8 cellular contexts compared by ENCODE assay signal in the genomic region with DNA sequence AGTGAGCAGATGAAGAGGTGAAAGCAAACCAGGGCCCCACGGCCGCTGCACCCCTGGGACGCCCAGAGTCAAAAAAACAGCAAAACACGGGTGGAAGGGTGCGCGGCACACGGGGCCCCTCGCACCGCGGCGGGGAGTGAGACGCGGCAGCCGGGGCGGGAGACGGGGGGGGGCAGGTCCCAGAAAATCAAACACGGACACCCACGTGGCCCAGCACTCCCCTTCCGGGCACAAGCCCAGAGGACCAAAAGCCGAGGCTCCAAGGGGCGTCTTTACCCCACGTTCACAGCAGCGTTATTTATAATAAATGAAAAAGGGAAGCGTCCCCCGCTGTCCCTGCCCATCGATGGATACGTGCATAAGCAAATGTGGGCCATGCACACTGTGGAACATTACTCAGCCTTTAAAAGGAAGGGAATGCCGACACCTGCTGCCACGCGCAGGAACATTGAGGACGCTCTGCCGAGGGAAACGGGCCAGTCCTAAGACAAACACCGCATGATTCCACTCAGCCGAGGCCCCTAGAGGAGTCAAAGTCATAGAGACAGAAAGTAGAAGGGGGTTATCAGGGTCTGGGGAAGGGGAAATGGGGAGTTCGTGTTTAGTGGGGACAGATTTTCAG. TPM values are rescaled to one million over a fixed set of nuclear protein-coding genes. Genes with fewer than 3 reads are reported as not detected.
A peak's percentile ranks its signal among the peaks of the same experiment; 100 is the strongest.
DNase-seq lines count a peak whose midpoint lies in the region; ATAC-seq and TF ChIP-seq lines count a peak whose summit lies in the region.

No MANE protein-coding gene starts in this region.

- intact Hi-C loops in upper lobe of right lung (cut with DNase I), result no loop called here

- H3K27me3 ChIP-seq in mononuclear cell (ENCODE audit: insufficient read depth, low read length), result no peaks in the 10 kb centered on the region
- H3K27me3 ChIP-seq in upper lobe of right lung, result no peaks in the 10 kb centered on the region

- H3K4me1 ChIP-seq in mononuclear cell (ENCODE audit: insufficient read depth, low read length), result peaks cover 21% of the 10 kb centered on the region
- peaks cover 10% of the 10 kb centered on the region for H3K4me1 ChIP-seq in upper lobe of right lung

- peak overlapping the region; percentile 58 for H3K4me3 ChIP-seq in AG09309 (ENCODE audit: control insufficient read depth, low read depth, low read length)
- H3K4me3 ChIP-seq in mononuclear cell (ENCODE audit: low read length), result peak overlapping the region; percentile 69
- H3K4me3 ChIP-seq in upper lobe of right lung, result peak overlapping the region; percentile 100

- ATAC-seq in GM21381 (IDR thresholded peaks at IDR 0.05; ENCODE audit: unreplicated experiment), result peak; percentile 23
- ATAC-seq in upper lobe of right lung, result peak; percentile 35

- DNase-seq in AG09309 (ENCODE audit: low read depth) (no peak), NOMO-1 treated with DMSO at 0.1 percent for 48 hours (lab: John Stamatoyannopoulos, UW; ENCODE audit: unreplicated experiment) (peak; percentile 17), upper lobe of right lung (no peak), amniotic stem cell (lab: John Stamatoyannopoulos, UW) (no peak)
- DNase-seq in NK-92 treated with Interleukin-12 subunit alpha and Interleukin-12 subunit beta, amount 100 ng/mL, for 24 hours (lab: John Stamatoyannopoulos, UW), result no peak

- H3K9me3 ChIP-seq in mononuclear cell (ENCODE audit: low read depth, low read length), result no peaks in the 10 kb centered on the region
- no peaks in the 10 kb centered on the region for H3K9me3 ChIP-seq in upper lobe of right lung

- H3K27ac ChIP-seq in cingulate gyrus (ENCODE audit: low read depth, low read length), result peak overlapping the region; percentile 39
- H3K27ac ChIP-seq in upper lobe of right lung, result peak overlapping the region; percentile 82

- TF ChIP-seq CTCF in AG09309 (IDR thresholded peaks at IDR 0.05; ENCODE audit: control insufficient read depth, insufficient read depth, low read depth, low read length, missing control alignments) (no peak), upper lobe of right lung (IDR thresholded peaks at IDR 0.05) (no peak)

- H3K36me3 ChIP-seq in upper lobe of right lung, result peaks cover 20% of the 10 kb centered on the region

RNA-seq across cellular contexts. Expression of a gene that starts 0.7 kb away (rescaled TPM):
- 30.6 TPM for total RNA-seq in mononuclear cell
- total RNA-seq in upper lobe of right lung, result 98.1 TPM

RNA-seq across cellular contexts. Expression of a gene that starts 3.7 kb away (rescaled TPM):
- total RNA-seq in mononuclear cell (not detected), upper lobe of right lung (not detected)
